8 cellular contexts compared by ENCODE assay signal in the genomic region with DNA sequence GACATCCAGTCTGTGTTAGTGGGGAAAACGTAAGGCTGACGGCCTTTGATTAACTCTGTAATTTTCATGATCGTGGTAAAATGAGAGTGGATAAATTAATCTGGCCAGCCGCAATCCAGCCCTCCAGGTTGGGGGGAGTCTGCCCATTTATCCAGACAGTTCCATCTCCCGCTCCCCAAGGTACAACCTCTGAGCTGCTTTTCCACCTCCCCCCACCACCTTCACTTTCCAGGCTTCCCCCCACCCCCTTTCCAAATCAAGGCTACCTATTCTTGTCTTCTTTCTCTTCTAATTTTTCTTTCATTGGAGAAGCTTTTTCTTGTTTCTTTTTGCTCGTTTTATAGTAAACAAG. TPM values are rescaled to one million over a fixed set of nuclear protein-coding genes. Genes with fewer than 3 reads are reported as not detected.
A peak's percentile ranks its signal among the peaks of the same experiment; 100 is the strongest.
DNase-seq lines count a peak whose midpoint lies in the region; ATAC-seq and TF ChIP-seq lines count a peak whose summit lies in the region.

No MANE protein-coding gene starts in this region.

- H3K4me1 Mint-ChIP-seq in naive thymus-derived CD4-positive, alpha-beta T cell = peaks cover 41 to 88% (median 72%) of the 10 kb centered on the region in 7 donors

- no peaks in the 10 kb centered on the region for H3K9me3 Mint-ChIP-seq in naive thymus-derived CD4-positive, alpha-beta T cell

- POLR2A ChIA-PET in BJ (lab: Charles Lee) = no interaction called here
- POLR2A ChIA-PET in naive thymus-derived CD4-positive, alpha-beta T cell (lab: Charles Lee) = interaction anchor here (0.5 to 1.7 kb wide), 11 partner anchors 9 to 213 kb away, joined by 3 to 9 read pairs (median 4); no protein-coding TSS in a partner anchor

- intact Hi-C loops in naive thymus-derived CD4-positive, alpha-beta T cell (cut with micrococcal nuclease) = loop anchor here (1.0 to 5.0 kb wide), 12 partner anchors 8 to 1863 kb away; a partner anchor contains a TSS

- H3K9me3 ChIP-seq in naive thymus-derived CD4-positive, alpha-beta T cell (ENCODE audit: control insufficient read depth in 2 of 3, low read length in 3 of 3) = no peaks in the 10 kb centered on the region

- no peak for ATAC-seq in naive thymus-derived CD4-positive, alpha-beta T cell

- H3K36me3 ChIP-seq in BJ (ENCODE audit: control insufficient read depth, insufficient read depth, low read length) = no peaks in the 10 kb centered on the region
- H3K36me3 ChIP-seq in naive thymus-derived CD4-positive, alpha-beta T cell (ENCODE audit: control insufficient read depth in 2 of 3, insufficient read depth in 3 of 3, low read length in 3 of 3) = peaks cover 0 to 6% (median 0%) of the 10 kb centered on the region in 3 experiments

- TF ChIP-seq CTCF in BJ (IDR thresholded peaks at IDR 0.05; ENCODE audit: insufficient read depth, low read depth, low read length) (no peak), choroid plexus epithelial cell (conservative IDR thresholded peaks at IDR 0.05; ENCODE audit: low read depth, low read length) (no peak)

- no peak for TF ChIP-seq POLR2A in erythroblast (IDR thresholded peaks at IDR 0.05; ENCODE audit: low read length)

- H3K4me3 Mint-ChIP-seq in naive thymus-derived CD4-positive, alpha-beta T cell = peak overlapping the region; percentile 85 to 98 (median 92)

- peaks cover 48 to 50% of the 10 kb centered on the region in 2 donors for H3K4me1 ChIP-seq in naive thymus-derived CD4-positive, alpha-beta T cell (ENCODE audit: control insufficient read depth in 2 of 2, insufficient read depth in 2 of 2, low read length in 2 of 2)

- CTCF ChIA-PET in BJ (lab: Yijun Ruan, JAX) = interaction anchor here (0.6 kb wide), 1 partner anchor 211 kb away, joined by 3 read pairs; no protein-coding TSS in a partner anchor
- CTCF ChIA-PET in naive thymus-derived CD4-positive, alpha-beta T cell (lab: Charles Lee) = interaction anchor here (0.5 to 3.4 kb wide), 3 partner anchors 165 to 496 kb away, joined by 3 to 10 read pairs (median 5); no protein-coding TSS in a partner anchor

- peak overlapping the region; percentile 74 to 95 (median 88) for H3K27ac Mint-ChIP-seq in naive thymus-derived CD4-positive, alpha-beta T cell

- H3K27ac ChIP-seq in naive thymus-derived CD4-positive, alpha-beta T cell (ENCODE audit: low read depth, low read length) = peak overlapping the region; percentile 91

- peaks cover 0 to 6% (median 0%) of the 10 kb centered on the region in 5 donors for H3K36me3 Mint-ChIP-seq in naive thymus-derived CD4-positive, alpha-beta T cell

- H3K27me3 ChIP-seq in BJ (ENCODE audit: control insufficient read depth, insufficient read depth, low read length) = no peaks in the 10 kb centered on the region
- H3K27me3 ChIP-seq in naive thymus-derived CD4-positive, alpha-beta T cell (ENCODE audit: control insufficient read depth in 2 of 2, insufficient read depth in 2 of 2, low read length in 2 of 2) = no peaks in the 10 kb centered on the region

- H3K4me3 ChIP-seq in BJ (ENCODE audit: low read depth, low read length) (peak overlapping the region; percentile 84), choroid plexus epithelial cell (ENCODE audit: low read depth, low read length) (peak overlapping the region; percentile 84)
- H3K4me3 ChIP-seq in Jurkat, Clone E6-1 (ENCODE audit: low read length) = peak overlapping the region; percentile 80
- H3K4me3 ChIP-seq in naive thymus-derived CD4-positive, alpha-beta T cell (ENCODE audit: low read length) = peak overlapping the region; percentile 69

- H3K27me3 Mint-ChIP-seq in naive thymus-derived CD4-positive, alpha-beta T cell = no peaks in the 10 kb centered on the region

- no peak for DNase-seq in BJ (ENCODE audit: low read depth)
- DNase-seq in Jurkat, Clone E6-1 (ENCODE audit: low read depth, low spot score) = no peak
- DNase-seq in choroid plexus epithelial cell (ENCODE audit: low read depth) = no peak
- peak in 1 of 9 donors; percentile 18 for DNase-seq in naive thymus-derived CD4-positive, alpha-beta T cell
- DNase-seq in effector CD4-positive, alpha-beta T cell = no peak
- DNase-seq in GM19240 (ENCODE audit: insufficient read length, low spot score) = no peak
- DNase-seq in erythroblast (lab: John Stamatoyannopoulos, UW) = no peak
- DNase-seq in AML-193 (lab: John Stamatoyannopoulos, UW) = no peak

RNA-seq across cellular contexts. Expression of a gene that starts 6.0 kb away (rescaled TPM):
- 6.4 and 14.5 TPM in 2 replicates for polyA plus RNA-seq in BJ (2011; rRNA removed)
- polyA minus RNA-seq in BJ (2011; rRNA and poly(A)+ RNA removed) = 15.3 and 16.2 TPM in 2 replicates
- polyA plus RNA-seq in Jurkat, Clone E6-1 (2012; ENCODE audit: insufficient read depth, insufficient read length) = 14.0 TPM
- 10 to 100 TPM; 51.5 to 73.6 (median 70.9) TPM for total RNA-seq in naive thymus-derived CD4-positive, alpha-beta T cell
- polyA plus RNA-seq in naive thymus-derived CD4-positive, alpha-beta T cell = 10 to 100 TPM; 35.8 to 48.2 TPM

RNA-seq across cellular contexts. Expression of a gene that starts 6.1 kb away (rescaled TPM):
- 1.3 and 2.8 TPM in 2 replicates for polyA plus RNA-seq in BJ (2011; rRNA removed)
- 1.9 and 2.1 TPM in 2 replicates for polyA minus RNA-seq in BJ (2011; rRNA and poly(A)+ RNA removed)
- polyA plus RNA-seq in Jurkat, Clone E6-1 (2012; ENCODE audit: insufficient read depth, insufficient read length) = 1.6 TPM
- total RNA-seq in naive thymus-derived CD4-positive, alpha-beta T cell = 10 to 100 TPM in 1 of 5 experiments, 1 to 10 TPM in 4; 1.3 to 10.7 (median 9.7) TPM
- polyA plus RNA-seq in naive thymus-derived CD4-positive, alpha-beta T cell = 1 to 10 TPM; 2.2 to 2.3 TPM
